ENCODE assay signal across 1 cellular context in the genomic region with DNA sequence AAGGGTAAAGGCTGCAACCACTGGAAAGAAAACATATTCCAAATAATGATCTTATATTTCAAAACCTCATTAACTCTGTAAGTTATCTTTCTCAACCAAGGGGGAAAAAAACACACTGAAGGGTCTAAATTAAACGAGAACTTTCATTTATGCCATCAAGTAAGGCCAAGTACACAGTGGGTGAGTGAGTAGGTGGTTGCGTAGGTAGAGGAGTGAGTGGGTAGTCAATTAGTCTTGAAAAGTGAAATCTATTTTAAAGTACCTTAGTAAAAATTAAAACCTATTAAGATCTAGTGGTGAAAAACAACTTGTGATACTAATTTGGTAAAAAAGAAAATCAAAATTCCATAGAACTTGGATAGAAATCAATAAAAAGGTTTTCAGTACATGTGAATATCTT.
A peak's percentile ranks its signal among the peaks of the same experiment; 100 is the strongest.
TF ChIP-seq lines count a peak whose summit lies in the region.

No MANE protein-coding gene starts in this region.

TF ChIP-seq in GM12878, 131 proteins besides CTCF, POLR2A, EP300 and RAD21:
- TF ChIP-seq MTA2 (IDR thresholded peaks at IDR 0.05; ENCODE audit: low read depth) = 0 out of 2 replicates have a peak, but pooled peaks have one; percentile 10
- TF ChIP-seq RFX5 (IDR thresholded peaks at IDR 0.05; ENCODE audit: low read depth, low read length) = no peak
- TF ChIP-seq, protein P1, sequence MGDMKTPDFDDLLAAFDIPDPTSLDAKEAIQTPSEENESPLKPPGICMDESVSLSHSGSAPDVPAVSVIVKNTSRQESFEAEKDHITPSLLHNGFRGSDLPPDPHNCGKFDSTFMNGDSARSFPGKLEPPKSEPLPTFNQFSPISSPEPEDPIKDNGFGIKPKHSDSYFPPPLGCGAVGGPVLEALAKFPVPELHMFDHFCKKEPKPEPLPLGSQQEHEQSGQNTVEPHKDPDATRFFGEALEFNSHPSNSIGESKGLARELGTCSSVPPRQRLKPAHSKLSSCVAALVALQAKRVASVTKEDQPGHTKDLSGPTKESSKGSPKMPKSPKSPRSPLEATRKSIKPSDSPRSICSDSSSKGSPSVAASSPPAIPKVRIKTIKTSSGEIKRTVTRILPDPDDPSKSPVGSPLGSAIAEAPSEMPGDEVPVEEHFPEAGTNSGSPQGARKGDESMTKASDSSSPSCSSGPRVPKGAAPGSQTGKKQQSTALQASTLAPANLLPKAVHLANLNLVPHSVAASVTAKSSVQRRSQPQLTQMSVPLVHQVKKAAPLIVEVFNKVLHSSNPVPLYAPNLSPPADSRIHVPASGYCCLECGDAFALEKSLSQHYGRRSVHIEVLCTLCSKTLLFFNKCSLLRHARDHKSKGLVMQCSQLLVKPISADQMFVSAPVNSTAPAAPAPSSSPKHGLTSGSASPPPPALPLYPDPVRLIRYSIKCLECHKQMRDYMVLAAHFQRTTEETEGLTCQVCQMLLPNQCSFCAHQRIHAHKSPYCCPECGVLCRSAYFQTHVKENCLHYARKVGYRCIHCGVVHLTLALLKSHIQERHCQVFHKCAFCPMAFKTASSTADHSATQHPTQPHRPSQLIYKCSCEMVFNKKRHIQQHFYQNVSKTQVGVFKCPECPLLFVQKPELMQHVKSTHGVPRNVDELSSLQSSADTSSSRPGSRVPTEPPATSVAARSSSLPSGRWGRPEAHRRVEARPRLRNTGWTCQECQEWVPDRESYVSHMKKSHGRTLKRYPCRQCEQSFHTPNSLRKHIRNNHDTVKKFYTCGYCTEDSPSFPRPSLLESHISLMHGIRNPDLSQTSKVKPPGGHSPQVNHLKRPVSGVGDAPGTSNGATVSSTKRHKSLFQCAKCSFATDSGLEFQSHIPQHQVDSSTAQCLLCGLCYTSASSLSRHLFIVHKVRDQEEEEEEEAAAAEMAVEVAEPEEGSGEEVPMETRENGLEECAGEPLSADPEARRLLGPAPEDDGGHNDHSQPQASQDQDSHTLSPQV (IDR thresholded peaks at IDR 0.05) = no peak
TF ChIP-seq in GM12878: peak in this region for 1.
